In the genomic region with DNA sequence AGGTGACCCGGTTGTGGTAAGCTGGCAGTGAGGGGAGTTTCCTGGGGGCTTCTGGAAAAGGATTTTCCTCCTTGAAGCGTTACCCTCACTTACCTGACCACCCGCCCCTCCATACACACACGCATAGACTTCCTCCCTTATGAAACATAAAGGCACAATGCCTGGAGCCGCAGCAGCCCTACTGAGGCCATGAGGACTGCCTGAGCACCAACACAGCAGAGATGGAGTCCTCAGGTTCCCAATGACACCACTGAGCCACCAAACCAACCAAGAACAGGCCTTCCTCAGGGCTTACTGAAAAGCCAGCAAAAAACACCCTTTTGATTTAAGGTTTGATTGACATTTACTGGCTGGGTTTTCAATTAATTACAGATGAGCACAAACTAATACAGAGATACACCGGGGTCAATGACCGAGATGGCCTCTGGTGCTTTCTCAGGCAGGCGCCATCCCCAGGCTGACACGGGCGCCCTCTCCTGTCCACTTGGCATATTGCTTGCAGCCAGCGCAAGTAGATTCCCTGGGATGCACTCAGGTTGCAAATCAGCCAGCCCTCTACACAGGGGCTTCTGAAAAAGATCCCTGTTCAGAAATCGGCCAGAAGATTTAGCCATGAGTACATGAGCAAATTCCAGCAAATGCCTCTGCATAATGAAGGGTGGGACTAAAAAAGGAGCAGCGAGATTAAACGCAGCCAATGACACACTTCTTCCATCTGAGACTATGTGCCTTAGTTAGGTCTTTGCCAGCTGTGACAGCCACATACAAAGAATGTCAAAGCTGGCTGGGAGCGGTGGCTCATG, we compare ENCODE assay signal across 8 cellular contexts. TPM values are rescaled to one million over a fixed set of nuclear protein-coding genes. Genes with fewer than 3 reads are reported as not detected.
DNase-seq lines count a peak whose midpoint lies in the region; ATAC-seq and TF ChIP-seq lines count a peak whose summit lies in the region.

No MANE protein-coding gene starts in this region.

- H3K4me3 Mint-ChIP-seq in GM23338 (no peak overlapping the region; the same call in 2 of the 3 replicates), immature natural killer cell (no peak overlapping the region)

- H3K79me2 ChIP-seq in ACC112 (ENCODE audit: control insufficient read depth, insufficient read depth, low read length, unreplicated experiment), result peaks cover 4% of the 10 kb centered on the region
- peaks cover 5% of the 10 kb centered on the region for H3K79me2 ChIP-seq in GM23338 (replicated peaks; ENCODE audit: insufficient read depth)

- no peaks in the 10 kb centered on the region for H3K9me2 ChIP-seq in GM23338 (ENCODE audit: insufficient read depth)

- 0 out of 2 replicates have a peak, but pooled peaks cover 6% of the 10 kb centered on the region for H3F3A ChIP-seq in GM23338 (replicated peaks; ENCODE audit: low read depth)

- peak; percentile 98 for ATAC-seq in GM23338

- H3K9me3 Mint-ChIP-seq in GM23338 (no peaks in the 10 kb centered on the region), immature natural killer cell (no peaks in the 10 kb centered on the region)

- H3K27me3 ChIP-seq in ACC112 (ENCODE audit: insufficient read depth, low read length), result no peaks in the 10 kb centered on the region
- no peaks in the 10 kb centered on the region for H3K27me3 ChIP-seq in GM23338 (ENCODE audit: insufficient read depth)

- H3K4me1 ChIP-seq in ACC112 (ENCODE audit: control insufficient read depth, insufficient read depth, low read length, unreplicated experiment) (peaks cover 15% of the 10 kb centered on the region), GM23338 (ENCODE audit: insufficient read depth) (peaks cover 1% of the 10 kb centered on the region; the same call in 1 of the 2 replicates)

- no peaks in the 10 kb centered on the region for H3K36me3 ChIP-seq in ACC112 (ENCODE audit: insufficient read depth, low read length)
- no peaks in the 10 kb centered on the region for H3K36me3 ChIP-seq in GM23338 (ENCODE audit: insufficient read depth)

- H3K4me2 ChIP-seq in GM23338, result no peak overlapping the region

- H2AFZ ChIP-seq in ACC112 (ENCODE audit: low read length, unreplicated experiment) (no peak overlapping the region), GM23338 (no peak overlapping the region)

- peaks cover 3% of the 10 kb centered on the region; the same call in 1 of the 3 replicates for H3K36me3 Mint-ChIP-seq in GM23338 (ENCODE audit: low read depth)
- H3K36me3 Mint-ChIP-seq in immature natural killer cell, result no peaks in the 10 kb centered on the region

- H3K4me3 ChIP-seq in ACC112 (ENCODE audit: low read depth, low read length), result no peak overlapping the region
- H3K4me3 ChIP-seq in GM23338, result no peak overlapping the region
- no peak overlapping the region for H3K4me3 ChIP-seq in astrocyte of the cerebellum (ENCODE audit: low read depth, low read length)

- H4K20me1 ChIP-seq in GM23338 (replicated peaks; ENCODE audit: insufficient read depth), result peaks cover 3% of the 10 kb centered on the region; the same call in 1 of the 2 replicates

- peak overlapping the region; percentile 68; the same call in 1 of the 2 replicates for H3K27ac ChIP-seq in ACC112 (ENCODE audit: low read depth, low read length)
- H3K27ac ChIP-seq in GM23338 (ENCODE audit: low read depth), result no peak overlapping the region

- TF ChIP-seq CTCF in GM23338 (conservative IDR thresholded peaks at IDR 0.05; ENCODE audit: low read depth in 2 of 2), result peak; percentile 91 to 94
- TF ChIP-seq CTCF in astrocyte of the cerebellum (IDR thresholded peaks at IDR 0.05; ENCODE audit: low read depth, low read length, missing control alignments), result peak; percentile 83

- in situ Hi-C loops in astrocyte of the cerebellum (cut with HindIII; ENCODE audit: low sequenced_read_pairs), result no loop called here

- H3K27ac Mint-ChIP-seq in GM23338 (no peak overlapping the region), immature natural killer cell (no peak overlapping the region)

- peak; percentile 88 for DNase-seq in GM23338 (ENCODE audit: low spot score)
- peak in 4 of 5 donors; percentile 23 to 53 (median 41) for DNase-seq in T-helper 1 cell
- no peak for DNase-seq in astrocyte of the cerebellum (ENCODE audit: low read depth)
- peak; percentile 26 to 35 (median 32) for DNase-seq in immature natural killer cell
- DNase-seq in stimulated activated CD4-positive, alpha-beta T cell treated with anti-CD3 and anti-CD28 coated beads, Interleukin-2, amount 100 ng/mL, for 24 hours, result peak; percentile 66 to 74
- no peak for DNase-seq in SKM-1 (lab: John Stamatoyannopoulos, UW; ENCODE audit: unreplicated experiment)
- DNase-seq in DMS79 treated with DMSO at 0.1 percent for 48 hours (lab: John Stamatoyannopoulos, UW), result no peak

- H3K27me3 Mint-ChIP-seq in GM23338 (ENCODE audit: insufficient read depth, low read depth, poor library complexity) (peaks cover 2% of the 10 kb centered on the region), immature natural killer cell (ENCODE audit: low read depth in 3 of 3) (peaks cover 0 to 2% (median 0%) of the 10 kb centered on the region in 3 donors)

- H3K4me1 Mint-ChIP-seq in GM23338, result peaks cover 7% of the 10 kb centered on the region
- peaks cover 1 to 6% of the 10 kb centered on the region in 2 donors for H3K4me1 Mint-ChIP-seq in immature natural killer cell

TF ChIP-seq in GM23338, 12 proteins besides CTCF, POLR2A, EP300 and RAD21 (continues in another document):
- TF ChIP-seq POLR2AphosphoS5 (IDR thresholded peaks at IDR 0.05; ENCODE audit: low read depth) (no peak), CREB1 (CRISPR knock-in tag; IDR thresholded peaks at IDR 0.05; ENCODE audit: low read depth) (no peak), ZNF331 (CRISPR knock-in tag; IDR thresholded peaks at IDR 0.05; ENCODE audit: low read depth) (no peak)
- TF ChIP-seq, protein P1, sequence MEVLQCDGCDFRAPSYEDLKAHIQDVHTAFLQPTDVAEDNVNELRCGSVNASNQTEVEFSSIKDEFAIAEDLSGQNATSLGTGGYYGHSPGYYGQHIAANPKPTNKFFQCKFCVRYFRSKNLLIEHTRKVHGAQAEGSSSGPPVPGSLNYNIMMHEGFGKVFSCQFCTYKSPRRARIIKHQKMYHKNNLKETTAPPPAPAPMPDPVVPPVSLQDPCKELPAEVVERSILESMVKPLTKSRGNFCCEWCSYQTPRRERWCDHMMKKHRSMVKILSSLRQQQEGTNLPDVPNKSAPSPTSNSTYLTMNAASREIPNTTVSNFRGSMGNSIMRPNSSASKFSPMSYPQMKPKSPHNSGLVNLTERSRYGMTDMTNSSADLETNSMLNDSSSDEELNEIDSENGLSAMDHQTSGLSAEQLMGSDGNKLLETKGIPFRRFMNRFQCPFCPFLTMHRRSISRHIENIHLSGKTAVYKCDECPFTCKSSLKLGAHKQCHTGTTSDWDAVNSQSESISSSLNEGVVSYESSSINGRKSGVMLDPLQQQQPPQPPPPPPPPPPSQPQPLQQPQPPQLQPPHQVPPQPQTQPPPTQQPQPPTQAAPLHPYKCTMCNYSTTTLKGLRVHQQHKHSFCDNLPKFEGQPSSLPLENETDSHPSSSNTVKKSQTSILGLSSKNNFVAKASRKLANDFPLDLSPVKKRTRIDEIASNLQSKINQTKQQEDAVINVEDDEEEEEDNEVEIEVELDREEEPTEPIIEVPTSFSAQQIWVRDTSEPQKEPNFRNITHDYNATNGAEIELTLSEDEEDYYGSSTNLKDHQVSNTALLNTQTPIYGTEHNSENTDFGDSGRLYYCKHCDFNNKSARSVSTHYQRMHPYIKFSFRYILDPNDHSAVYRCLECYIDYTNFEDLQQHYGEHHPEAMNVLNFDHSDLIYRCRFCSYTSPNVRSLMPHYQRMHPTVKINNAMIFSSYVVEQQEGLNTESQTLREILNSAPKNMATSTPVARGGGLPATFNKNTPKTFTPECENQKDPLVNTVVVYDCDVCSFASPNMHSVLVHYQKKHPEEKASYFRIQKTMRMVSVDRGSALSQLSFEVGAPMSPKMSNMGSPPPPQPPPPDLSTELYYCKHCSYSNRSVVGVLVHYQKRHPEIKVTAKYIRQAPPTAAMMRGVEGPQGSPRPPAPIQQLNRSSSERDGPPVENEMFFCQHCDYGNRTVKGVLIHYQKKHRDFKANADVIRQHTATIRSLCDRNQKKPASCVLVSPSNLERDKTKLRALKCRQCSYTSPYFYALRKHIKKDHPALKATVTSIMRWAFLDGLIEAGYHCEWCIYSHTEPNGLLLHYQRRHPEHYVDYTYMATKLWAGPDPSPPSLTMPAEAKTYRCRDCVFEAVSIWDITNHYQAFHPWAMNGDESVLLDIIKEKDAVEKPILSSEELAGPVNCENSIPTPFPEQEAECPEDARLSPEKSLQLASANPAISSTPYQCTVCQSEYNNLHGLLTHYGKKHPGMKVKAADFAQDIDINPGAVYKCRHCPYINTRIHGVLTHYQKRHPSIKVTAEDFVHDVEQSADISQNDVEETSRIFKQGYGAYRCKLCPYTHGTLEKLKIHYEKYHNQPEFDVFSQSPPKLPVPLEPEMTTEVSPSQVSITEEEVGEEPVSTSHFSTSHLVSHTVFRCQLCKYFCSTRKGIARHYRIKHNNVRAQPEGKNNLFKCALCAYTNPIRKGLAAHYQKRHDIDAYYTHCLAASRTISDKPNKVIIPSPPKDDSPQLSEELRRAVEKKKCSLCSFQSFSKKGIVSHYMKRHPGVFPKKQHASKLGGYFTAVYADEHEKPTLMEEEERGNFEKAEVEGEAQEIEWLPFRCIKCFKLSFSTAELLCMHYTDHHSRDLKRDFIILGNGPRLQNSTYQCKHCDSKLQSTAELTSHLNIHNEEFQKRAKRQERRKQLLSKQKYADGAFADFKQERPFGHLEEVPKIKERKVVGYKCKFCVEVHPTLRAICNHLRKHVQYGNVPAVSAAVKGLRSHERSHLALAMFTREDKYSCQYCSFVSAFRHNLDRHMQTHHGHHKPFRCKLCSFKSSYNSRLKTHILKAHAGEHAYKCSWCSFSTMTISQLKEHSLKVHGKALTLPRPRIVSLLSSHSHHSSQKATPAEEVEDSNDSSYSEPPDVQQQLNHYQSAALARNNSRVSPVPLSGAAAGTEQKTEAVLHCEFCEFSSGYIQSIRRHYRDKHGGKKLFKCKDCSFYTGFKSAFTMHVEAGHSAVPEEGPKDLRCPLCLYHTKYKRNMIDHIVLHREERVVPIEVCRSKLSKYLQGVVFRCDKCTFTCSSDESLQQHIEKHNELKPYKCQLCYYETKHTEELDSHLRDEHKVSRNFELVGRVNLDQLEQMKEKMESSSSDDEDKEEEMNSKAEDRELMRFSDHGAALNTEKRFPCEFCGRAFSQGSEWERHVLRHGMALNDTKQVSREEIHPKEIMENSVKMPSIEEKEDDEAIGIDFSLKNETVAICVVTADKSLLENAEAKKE (CRISPR knock-in tag; IDR thresholded peaks at IDR 0.05), result no peak

RNA-seq across cellular contexts. Expression of a gene that starts 14.8 kb away (rescaled TPM):
- 13.5 and 14.5 TPM in 2 replicates for total RNA-seq in GM23338 (2014; rRNA removed; shearing (Covaris generic))
- 9.1 and 11.5 TPM in 2 replicates for polyA plus RNA-seq in GM23338 (2016; fragmentation: Nextera tagmentation; extraction: Ambion mirVana)
- 10 to 100 TPM in 1 of 3 donors, 1 to 10 TPM in 1, not detected in 1; 3.3 to 18.4 TPM for polyA plus RNA-seq in immature natural killer cell

RNA-seq across cellular contexts. Expression of a gene that starts 32.2 kb away (rescaled TPM):
- 0.14 and 0.35 TPM in 2 replicates for total RNA-seq in GM23338 (2014; rRNA removed; shearing (Covaris generic))
- polyA plus RNA-seq in GM23338 (2016; fragmentation: Nextera tagmentation; extraction: Ambion mirVana) (0.06 and 0.59 TPM in 2 replicates), immature natural killer cell (not detected)

Comparison
In these comparisons a context has a peak if more than half of its experiments do, and no peak if none do; other contexts are left out.
1. DNase-seq: peak in GM23338 (single experiment), T-helper 1 cell (4 of 5), immature natural killer cell (3 of 3) and stimulated activated CD4-positive, alpha-beta T cell treated with anti-CD3 and anti-CD28 coated beads, Interleukin-2, amount 100 ng/mL, for 24 hours (2 of 2); none in astrocyte of the cerebellum (single experiment), SKM-1 (single experiment) and DMS79 treated with DMSO at 0.1 percent for 48 hours (single experiment).